In genomic region chr6:85112540-85112939, GRCh38 we compare ENCODE assay signal across 21 cellular contexts.
"Had no signal": no experiment of that assay in that cellular context is flagged by ENCODE, and none has a peak within 500 bp of the region (broad histone marks: within the 10 kb centered on the region; RNA-seq: fewer than 3 reads in every experiment).

No MANE protein-coding gene starts in this region.

- H3K36me3 ChIP-seq: colonic mucosa, heart left ventricle, neutrophil, sigmoid colon, stomach, thoracic aorta had no signal

- H3K9me3 ChIP-seq: colonic mucosa, heart left ventricle, mucosa of descending colon, neutrophil, sigmoid colon, stomach, thoracic aorta had no signal

- H3K4me1 ChIP-seq: colonic mucosa, stomach had no signal

- H3K27me3 ChIP-seq: colonic mucosa, heart left ventricle, neutrophil, sigmoid colon, stomach had no signal

- FAIRE-seq: islet of Langerhans had no signal

- H3K4me3 ChIP-seq: colonic mucosa, heart left ventricle, mucosa of descending colon, sigmoid colon, skin epidermis, stomach, thoracic aorta had no signal

- H3K27ac ChIP-seq: colonic mucosa, neutrophil, sigmoid colon, skin epidermis, stomach, thoracic aorta had no signal

- DNase-seq: colonic mucosa; effector CD4-positive, alpha-beta T cell; endodermal cell; heart left ventricle; hippocampal formation; kidney glomerular epithelial cell; mammary epithelial cell; mucosa of descending colon; naive thymus-derived CD8-positive, alpha-beta T cell; posterior cingulate gyrus; sigmoid colon; stimulated activated CD4-positive, alpha-beta T cell treated with anti-CD3 and anti-CD28 coated beads, Interleukin-12 subunit alpha, Interleukin-12 subunit beta, amount 100 ng/mL, for 4 hours; stimulated activated naive CD4-positive, alpha-beta T cell; stomach; substantia nigra; trophoblast cell had no signal

- ATAC-seq: esophagus mucosa; heart left ventricle; mucosa of descending colon; naive thymus-derived CD8-positive, alpha-beta T cell had no signal
